In genomic region chr21:36412916-36413315, GRCh38 we compare ENCODE assay signal across 9 cellular contexts.
"Had no signal": no experiment of that assay in that cellular context is flagged by ENCODE, and none has a peak within 500 bp of the region (broad histone marks: within the 10 kb centered on the region; RNA-seq: fewer than 3 reads in every experiment).

No MANE protein-coding gene starts in this region.

- H3K27ac Mint-ChIP-seq: HFFc6, IgD-negative memory B cell had no signal

- H3K27me3 Mint-ChIP-seq: IgD-negative memory B cell had no signal

- DNase-seq: GM23248, GOT3, H7, HFFc6, KG1 had no signal

- ATAC-seq: HCT116 had no signal

- H3K27ac ChIP-seq: GM23248 had no signal

- H3K4me3 ChIP-seq: GM23248, HAP-1 had no signal

- H3K9me3 Mint-ChIP-seq: HFFc6, IgD-negative memory B cell had no signal

- H3K4me3 Mint-ChIP-seq: HFFc6, IgD-negative memory B cell had no signal

- H2AFZ ChIP-seq: GM23248 had no signal

- H3K4me1 ChIP-seq: HAP-1 had no signal

- FAIRE-seq: HTR-8/SVneo had no signal

- H3K9me3 ChIP-seq: HAP-1 had no signal

- H3K9ac ChIP-seq: GM23248 had no signal
